Comparison of ENCODE assay signal across 15 cellular contexts in the genomic region with DNA sequence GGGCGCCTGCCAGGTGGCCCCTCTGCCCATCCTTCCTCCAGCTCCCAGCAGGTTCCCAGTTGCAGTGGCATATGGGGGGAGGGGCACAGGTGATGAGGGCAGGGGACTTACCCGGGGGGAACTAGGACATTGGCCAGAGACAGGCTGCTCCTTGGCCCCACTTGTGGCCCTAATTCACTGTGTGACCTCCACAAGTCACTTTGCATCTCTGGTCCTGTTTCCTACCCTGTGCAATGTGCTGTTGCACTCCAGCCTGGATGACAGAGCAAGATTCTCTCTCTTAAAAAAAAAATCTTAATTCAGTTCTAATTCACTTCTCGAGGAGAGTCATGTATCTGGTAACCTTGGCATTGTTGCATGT. TPM values are rescaled to one million over a fixed set of nuclear protein-coding genes. Genes with fewer than 3 reads are reported as not detected.
DNase-seq lines count a peak whose midpoint lies in the region; ATAC-seq and TF ChIP-seq lines count a peak whose summit lies in the region.
"Had no signal": no experiment of that assay in that cellular context is flagged by ENCODE, and none has a peak within 500 bp of the region (broad histone marks: within the 10 kb centered on the region; RNA-seq: fewer than 3 reads in every experiment).

No MANE protein-coding gene starts in this region.

- no peak overlapping the region for H3K27ac Mint-ChIP-seq in activated naive CD8-positive, alpha-beta T cell
- no peak overlapping the region for H3K27ac Mint-ChIP-seq in activated naive CD8-positive, alpha-beta T cell treated with anti-CD3 and anti-CD28 coated beads, Interleukin-2, amount 50 U/mL, for 24 hours
- H3K27ac Mint-ChIP-seq in GM23338, result no peak overlapping the region
- H3K27ac Mint-ChIP-seq in T-cell, result peak overlapping the region in 1 of 2 donors; percentile 65
- H3K27ac Mint-ChIP-seq in neural crest cell (ENCODE audit: unreplicated experiment), result no peak overlapping the region
- no peak overlapping the region for H3K27ac Mint-ChIP-seq in stimulated activated naive CD8-positive, alpha-beta T cell treated with anti-CD3 and anti-CD28 coated beads, Interleukin-15, amount 100 ng/mL, for 72 hours
- H3K27ac Mint-ChIP-seq: activated CD8-positive, alpha-beta memory T cell treated with anti-CD3 and anti-CD28 coated beads, Interleukin-2, amount 10 ng/mL, durations not matched to agents 7 days and 5 days; nephron progenitor cell had no signal

- H3K9me3 Mint-ChIP-seq in activated naive CD8-positive, alpha-beta T cell (ENCODE audit: low read depth), result no peaks in the 10 kb centered on the region
- no peaks in the 10 kb centered on the region for H3K9me3 Mint-ChIP-seq in activated naive CD8-positive, alpha-beta T cell treated with anti-CD3 and anti-CD28 coated beads, Interleukin-2, amount 50 U/mL, for 24 hours
- H3K9me3 Mint-ChIP-seq in GM23338 (peaks cover 6% of the 10 kb centered on the region; the same call in 2 of the 3 replicates), T-cell (no peaks in the 10 kb centered on the region), neural crest cell (no peaks in the 10 kb centered on the region)
- H3K9me3 Mint-ChIP-seq in stimulated activated naive CD8-positive, alpha-beta T cell treated with anti-CD3 and anti-CD28 coated beads, Interleukin-15, amount 100 ng/mL, for 72 hours, result no peaks in the 10 kb centered on the region
- H3K9me3 Mint-ChIP-seq: nephron progenitor cell had no signal

- H3K36me3 ChIP-seq in GM23338 (ENCODE audit: insufficient read depth), result no peaks in the 10 kb centered on the region
- H3K36me3 ChIP-seq: colonic mucosa, ovary, upper lobe of right lung, WERI-Rb-1 had no signal

- 0 out of 2 replicates have a peak, but pooled peaks cover 11% of the 10 kb centered on the region for H3F3A ChIP-seq in GM23338 (replicated peaks; ENCODE audit: low read depth)

- peaks cover 1% of the 10 kb centered on the region for H3K79me2 ChIP-seq in GM23338 (replicated peaks; ENCODE audit: insufficient read depth)

- H3K27me3 ChIP-seq in GM23338 (ENCODE audit: insufficient read depth), result peaks cover 87% of the 10 kb centered on the region

- H3K4me1 Mint-ChIP-seq in activated naive CD8-positive, alpha-beta T cell (ENCODE audit: low read depth), result peaks cover 23% of the 10 kb centered on the region
- H3K4me1 Mint-ChIP-seq in activated naive CD8-positive, alpha-beta T cell treated with anti-CD3 and anti-CD28 coated beads, Interleukin-2, amount 50 U/mL, for 24 hours, result peaks cover 34% of the 10 kb centered on the region
- H3K4me1 Mint-ChIP-seq in GM23338 (peaks cover 20% of the 10 kb centered on the region), T-cell (peaks cover 23 to 39% (median 38%) of the 10 kb centered on the region in 3 donors), neural crest cell (peaks cover 14% of the 10 kb centered on the region)
- peaks cover 51% of the 10 kb centered on the region for H3K4me1 Mint-ChIP-seq in stimulated activated naive CD8-positive, alpha-beta T cell treated with anti-CD3 and anti-CD28 coated beads, Interleukin-15, amount 100 ng/mL, for 72 hours

- POLR2A ChIA-PET in T-cell (lab: Charles Lee), result interaction anchor here in 1 of 2 donors (0.7 kb wide), 1 partner anchor 269 kb away, joined by 3 read pairs; no protein-coding TSS in a partner anchor

- DNase-seq in activated naive CD8-positive, alpha-beta T cell treated with anti-CD3 and anti-CD28 coated beads, Interleukin-2, amount 50 U/mL, for 24 hours, result no peak
- DNase-seq in GM23338 (ENCODE audit: low spot score), result no peak
- no peak for DNase-seq in T-cell
- DNase-seq in neural crest cell (ENCODE audit: low read depth, low spot score), result no peak
- no peak for DNase-seq in iPS-NIHi7 (ENCODE audit: extremely low spot score)
- no peak for DNase-seq in stimulated activated naive CD8-positive, alpha-beta T cell treated with anti-CD3 and anti-CD28 coated beads, Interleukin-15, amount 100 ng/mL, for 72 hours
- no peak for DNase-seq in NCI-H1105 (lab: John Stamatoyannopoulos, UW)

- H3K4me3 ChIP-seq in GM23338, result peak overlapping the region; percentile 72
- H3K4me3 ChIP-seq: colonic mucosa, ovary had no signal

- no peaks in the 10 kb centered on the region for H3K9me2 ChIP-seq in GM23338 (ENCODE audit: insufficient read depth)

- peaks cover 22% of the 10 kb centered on the region for H3K4me1 ChIP-seq in GM23338 (ENCODE audit: insufficient read depth)

- no peaks in the 10 kb centered on the region for H3K36me3 Mint-ChIP-seq in activated naive CD8-positive, alpha-beta T cell
- no peaks in the 10 kb centered on the region for H3K36me3 Mint-ChIP-seq in activated naive CD8-positive, alpha-beta T cell treated with anti-CD3 and anti-CD28 coated beads, Interleukin-2, amount 50 U/mL, for 24 hours (ENCODE audit: low read depth)
- H3K36me3 Mint-ChIP-seq in GM23338 (ENCODE audit: low read depth) (peaks cover 3% of the 10 kb centered on the region; the same call in 1 of the 3 replicates), T-cell (no peaks in the 10 kb centered on the region), neural crest cell (ENCODE audit: low read depth) (no peaks in the 10 kb centered on the region)

- peak overlapping the region; percentile 80 for H3K4me3 Mint-ChIP-seq in activated naive CD8-positive, alpha-beta T cell
- H3K4me3 Mint-ChIP-seq in activated naive CD8-positive, alpha-beta T cell treated with anti-CD3 and anti-CD28 coated beads, Interleukin-2, amount 50 U/mL, for 24 hours, result no peak overlapping the region
- H3K4me3 Mint-ChIP-seq in GM23338, result peak overlapping the region; percentile 57; the same call in 1 of the 3 replicates
- peak overlapping the region; percentile 17 to 77 (median 41) for H3K4me3 Mint-ChIP-seq in T-cell
- peak overlapping the region; percentile 38 for H3K4me3 Mint-ChIP-seq in neural crest cell
- H3K4me3 Mint-ChIP-seq in stimulated activated naive CD8-positive, alpha-beta T cell treated with anti-CD3 and anti-CD28 coated beads, Interleukin-15, amount 100 ng/mL, for 72 hours, result peak overlapping the region in 1 of 2 donors; percentile 82
- H3K4me3 Mint-ChIP-seq: nephron progenitor cell had no signal

- ATAC-seq in activated naive CD8-positive, alpha-beta T cell treated with anti-CD3 and anti-CD28 coated beads, Interleukin-2, amount 50 U/mL, for 24 hours, result no peak
- no peak for ATAC-seq in GM23338
- no peak for ATAC-seq in T-cell (replicated peaks in 1 of 4)
- ATAC-seq in stimulated activated naive CD8-positive, alpha-beta T cell treated with anti-CD3 and anti-CD28 coated beads, Interleukin-15, amount 100 ng/mL, for 72 hours, result no peak

- CTCF ChIA-PET in T-cell (lab: Charles Lee), result interaction anchor here (0.7 to 3.6 kb wide), 13 partner anchors 9 to 261 kb away, joined by 3 to 45 read pairs (median 4); no protein-coding TSS in a partner anchor

- H3K4me2 ChIP-seq in GM23338, result peak overlapping the region; percentile 77

- no peak overlapping the region for H3K27ac ChIP-seq in GM23338 (ENCODE audit: low read depth)
- H3K27ac ChIP-seq: colonic mucosa, ovary, RWPE1, upper lobe of right lung, WERI-Rb-1 had no signal

- H2AFZ ChIP-seq in GM23338, result no peak overlapping the region

- TF ChIP-seq CTCF in GM23338 (conservative IDR thresholded peaks at IDR 0.05; ENCODE audit: low read depth in 2 of 2) (no peak), neural crest cell (conservative IDR thresholded peaks at IDR 0.05) (no peak)

- H3K27me3 Mint-ChIP-seq in activated naive CD8-positive, alpha-beta T cell, result peaks cover 4% of the 10 kb centered on the region
- peaks cover 30% of the 10 kb centered on the region for H3K27me3 Mint-ChIP-seq in activated naive CD8-positive, alpha-beta T cell treated with anti-CD3 and anti-CD28 coated beads, Interleukin-2, amount 50 U/mL, for 24 hours
- peaks cover 81% of the 10 kb centered on the region for H3K27me3 Mint-ChIP-seq in GM23338 (ENCODE audit: insufficient read depth, low read depth, poor library complexity)
- peaks cover 0 to 8% of the 10 kb centered on the region in 2 donors for H3K27me3 Mint-ChIP-seq in T-cell
- peaks cover 82% of the 10 kb centered on the region for H3K27me3 Mint-ChIP-seq in neural crest cell (ENCODE audit: low read depth)
- H3K27me3 Mint-ChIP-seq in stimulated activated naive CD8-positive, alpha-beta T cell treated with anti-CD3 and anti-CD28 coated beads, Interleukin-15, amount 100 ng/mL, for 72 hours, result peaks cover 68% of the 10 kb centered on the region

- peaks cover 11% of the 10 kb centered on the region for H4K20me1 ChIP-seq in GM23338 (replicated peaks; ENCODE audit: insufficient read depth)

RNA-seq across cellular contexts. Expression of a gene that starts 46.4 kb away (rescaled TPM):
- total RNA-seq in GM23338 (2014; rRNA removed; shearing (Covaris generic)), result 49.1 and 54.2 TPM in 2 replicates
- 71.5 and 83.8 TPM in 2 replicates for polyA plus RNA-seq in GM23338 (2016; fragmentation: Nextera tagmentation; extraction: Ambion mirVana)
- total RNA-seq in T-cell, result 10 to 100 TPM; 50.9 to 81.8 (median 60.5) TPM
- 85.1 and 87.5 TPM in 2 replicates for total RNA-seq in neural crest cell
